ENCODE assay signal across 8 cellular contexts in the genomic region with DNA sequence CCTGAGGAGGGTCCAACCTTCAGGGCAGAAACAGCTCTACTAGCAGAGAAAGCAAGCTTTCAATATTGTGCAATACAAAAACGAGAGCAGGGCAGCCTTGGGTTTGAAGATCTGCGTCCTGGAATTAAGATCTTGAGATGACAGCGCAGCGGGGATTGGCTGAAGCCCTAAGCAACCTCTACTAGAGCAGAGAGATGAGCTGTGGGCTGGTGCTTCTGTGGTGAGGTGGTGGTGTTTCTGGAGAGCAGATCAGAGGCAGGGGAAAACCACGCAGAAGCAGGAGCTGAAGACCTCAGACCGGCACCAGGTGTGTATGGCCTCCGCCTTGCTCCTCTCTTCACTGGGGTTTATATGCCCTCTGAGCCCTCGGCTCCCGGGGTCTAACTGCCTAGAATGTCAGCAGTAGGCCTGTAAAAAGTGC. TPM values are rescaled to one million over a fixed set of nuclear protein-coding genes. Genes with fewer than 3 reads are reported as not detected.
DNase-seq lines count a peak whose midpoint lies in the region; ATAC-seq and TF ChIP-seq lines count a peak whose summit lies in the region.

No MANE protein-coding gene starts in this region.

- TF ChIP-seq POLR2A in GM15510 (IDR thresholded peaks at IDR 0.05; ENCODE audit: borderline replicate concordance, extremely low read depth, insufficient read length) (peak; percentile 70), Peyer's patch (IDR thresholded peaks at IDR 0.05) (peak in 1 of 2 donors; percentile 31)

- H3K4me3 Mint-ChIP-seq in activated naive CD8-positive, alpha-beta T cell treated with anti-CD3 and anti-CD28 coated beads, Interleukin-2, amount 10 ng/mL, durations not matched to agents 7 days and 5 days = no peak overlapping the region

- H3K36me3 ChIP-seq in Peyer's patch = no peaks in the 10 kb centered on the region

- no peak for TF ChIP-seq CTCF in Peyer's patch (IDR thresholded peaks at IDR 0.05)

- H3K27me3 ChIP-seq in Peyer's patch = no peaks in the 10 kb centered on the region

- peaks cover 59% of the 10 kb centered on the region for H3K36me3 Mint-ChIP-seq in activated naive CD8-positive, alpha-beta T cell treated with anti-CD3 and anti-CD28 coated beads, Interleukin-2, amount 10 ng/mL, durations not matched to agents 7 days and 5 days

- H3K4me1 Mint-ChIP-seq in activated naive CD8-positive, alpha-beta T cell treated with anti-CD3 and anti-CD28 coated beads, Interleukin-2, amount 10 ng/mL, durations not matched to agents 7 days and 5 days = peaks cover 42% of the 10 kb centered on the region

- in situ Hi-C loops in ACHN (cut with HindIII; ENCODE audit: low pct_ligation_motif_present, low pct_unique_long_range_greater_than_20kb, low sequenced_read_pairs) = no loop called here

- H3K27ac ChIP-seq in Peyer's patch = peak overlapping the region; percentile 72 to 85 (median 78)
- H3K27ac ChIP-seq in skin epidermis = peak overlapping the region in 20 of 21 experiments; percentile 12 to 97 (median 79)

- H3K9me3 ChIP-seq in Peyer's patch = no peaks in the 10 kb centered on the region

- no peaks in the 10 kb centered on the region for H3K27me3 Mint-ChIP-seq in activated naive CD8-positive, alpha-beta T cell treated with anti-CD3 and anti-CD28 coated beads, Interleukin-2, amount 10 ng/mL, durations not matched to agents 7 days and 5 days

- no peak overlapping the region for H3K27ac Mint-ChIP-seq in activated naive CD8-positive, alpha-beta T cell treated with anti-CD3 and anti-CD28 coated beads, Interleukin-2, amount 10 ng/mL, durations not matched to agents 7 days and 5 days

- peak in 2 of 3 donors; percentile 90 to 94 for DNase-seq in Peyer's patch
- DNase-seq in activated naive CD8-positive, alpha-beta T cell treated with anti-CD3 and anti-CD28 coated beads, Interleukin-2, amount 10 ng/mL, durations not matched to agents 7 days and 5 days = peak; percentile 83
- DNase-seq in AG08395 (ENCODE audit: low spot score) = no peak
- no peak for DNase-seq in ACHN
- no peak for DNase-seq in NCI-H1105 (lab: John Stamatoyannopoulos, UW)

- POLR2A ChIA-PET in activated naive CD8-positive, alpha-beta T cell treated with anti-CD3 and anti-CD28 coated beads, Interleukin-2, amount 10 ng/mL, durations not matched to agents 7 days and 5 days (lab: Charles Lee) = interaction anchor here (1.0 to 15.3 kb wide), 7 partner anchors 13 to 157 kb away, joined by 4 to 488 read pairs (median 10); a partner anchor contains a TSS

- ATAC-seq in HG02623 (IDR thresholded peaks at IDR 0.05; ENCODE audit: unreplicated experiment) = peak; percentile 83
- ATAC-seq in activated naive CD8-positive, alpha-beta T cell treated with anti-CD3 and anti-CD28 coated beads, Interleukin-2, amount 10 ng/mL, durations not matched to agents 7 days and 5 days (ENCODE audit: low read depth) = peak; percentile 82

- H3K4me3 ChIP-seq in Peyer's patch (peak overlapping the region; percentile 33 to 49 (median 39)), skin epidermis (peak overlapping the region in 6 of 7 experiments; percentile 6 to 31 (median 24))

- H3K9me3 Mint-ChIP-seq in activated naive CD8-positive, alpha-beta T cell treated with anti-CD3 and anti-CD28 coated beads, Interleukin-2, amount 10 ng/mL, durations not matched to agents 7 days and 5 days = no peaks in the 10 kb centered on the region

- H3K4me1 ChIP-seq in Peyer's patch = peaks cover 0 to 16% (median 9%) of the 10 kb centered on the region in 4 donors

RNA-seq across cellular contexts. Expression of a gene that starts 12.5 kb away (rescaled TPM):
- 100 to 1,000 TPM in 1 of 4 donors, 10 to 100 TPM in 1, 1 to 10 TPM in 2; 7.4 to 102 (median 10.8) TPM for total RNA-seq in Peyer's patch
- 100 to 1,000 TPM; 392 to 403 TPM for total RNA-seq in activated naive CD8-positive, alpha-beta T cell treated with anti-CD3 and anti-CD28 coated beads, Interleukin-2, amount 10 ng/mL, durations not matched to agents 7 days and 5 days

RNA-seq across cellular contexts. Expression of a gene that starts 16.0 kb away (rescaled TPM):
- 1 to 10 TPM in 3 of 4 donors, under 1 TPM in 1; 0.83 to 1.9 (median 1.8) TPM for total RNA-seq in Peyer's patch
- total RNA-seq in activated naive CD8-positive, alpha-beta T cell treated with anti-CD3 and anti-CD28 coated beads, Interleukin-2, amount 10 ng/mL, durations not matched to agents 7 days and 5 days = 1 to 10 TPM; 2.2 to 2.8 TPM

RNA-seq across cellular contexts. Expression of a gene that starts 37.6 kb away (rescaled TPM):
- 10 to 100 TPM in 3 of 4 donors, 1 to 10 TPM in 1; 9.9 to 66.4 (median 52.2) TPM for total RNA-seq in Peyer's patch
- total RNA-seq in activated naive CD8-positive, alpha-beta T cell treated with anti-CD3 and anti-CD28 coated beads, Interleukin-2, amount 10 ng/mL, durations not matched to agents 7 days and 5 days = 1 to 10 TPM; 1.7 to 2.0 TPM

RNA-seq across cellular contexts. Expression of a gene that starts 59.4 kb away (rescaled TPM):
- total RNA-seq in Peyer's patch = 10 to 100 TPM in 1 of 4 donors, 1 to 10 TPM in 3; 3.5 to 14.9 (median 6.3) TPM
- 1 to 10 TPM; 7.5 to 7.7 TPM for total RNA-seq in activated naive CD8-positive, alpha-beta T cell treated with anti-CD3 and anti-CD28 coated beads, Interleukin-2, amount 10 ng/mL, durations not matched to agents 7 days and 5 days

Comparison
In these comparisons a context has a peak if more than half of its experiments do, and no peak if none do; other contexts are left out.
1. DNase-seq: peak in Peyer's patch (2 of 3) and activated naive CD8-positive, alpha-beta T cell treated with anti-CD3 and anti-CD28 coated beads, Interleukin-2, amount 10 ng/mL, durations not matched to agents 7 days and 5 days (single experiment); none in AG08395 (single experiment), ACHN (single experiment) and NCI-H1105 (single experiment).